ENCODE assay signal across 1 cellular context in the genomic region with DNA sequence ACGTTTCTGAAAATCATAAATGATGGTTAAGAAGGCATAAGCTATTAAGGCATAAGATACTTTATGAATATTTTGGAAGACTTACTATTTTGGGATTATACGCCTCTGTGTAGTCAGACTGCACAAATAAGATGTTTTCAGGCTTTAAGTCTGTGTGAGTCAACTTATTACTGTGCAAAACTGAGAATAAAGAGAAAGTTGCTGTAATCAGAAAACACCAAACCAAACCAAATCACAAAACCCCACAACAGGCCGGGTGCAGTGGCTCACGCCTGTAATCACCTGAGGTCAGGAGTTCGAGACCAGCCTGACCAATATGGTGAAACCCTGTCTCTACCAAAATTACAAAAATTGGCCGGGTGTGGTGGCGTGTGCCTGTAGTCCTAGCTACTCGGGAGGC.
TF ChIP-seq lines count a peak whose summit lies in the region.

No MANE protein-coding gene starts in this region.

TF ChIP-seq in GM12878, 131 proteins besides CTCF, POLR2A, EP300 and RAD21:
- TF ChIP-seq, protein P1, sequence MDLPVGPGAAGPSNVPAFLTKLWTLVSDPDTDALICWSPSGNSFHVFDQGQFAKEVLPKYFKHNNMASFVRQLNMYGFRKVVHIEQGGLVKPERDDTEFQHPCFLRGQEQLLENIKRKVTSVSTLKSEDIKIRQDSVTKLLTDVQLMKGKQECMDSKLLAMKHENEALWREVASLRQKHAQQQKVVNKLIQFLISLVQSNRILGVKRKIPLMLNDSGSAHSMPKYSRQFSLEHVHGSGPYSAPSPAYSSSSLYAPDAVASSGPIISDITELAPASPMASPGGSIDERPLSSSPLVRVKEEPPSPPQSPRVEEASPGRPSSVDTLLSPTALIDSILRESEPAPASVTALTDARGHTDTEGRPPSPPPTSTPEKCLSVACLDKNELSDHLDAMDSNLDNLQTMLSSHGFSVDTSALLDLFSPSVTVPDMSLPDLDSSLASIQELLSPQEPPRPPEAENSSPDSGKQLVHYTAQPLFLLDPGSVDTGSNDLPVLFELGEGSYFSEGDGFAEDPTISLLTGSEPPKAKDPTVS (IDR thresholded peaks at IDR 0.05; ENCODE audit: low read depth, low read length): no peak
- peak; percentile 44; the same call in 1 of the 2 replicates for TF ChIP-seq POLR2AphosphoS5 (IDR thresholded peaks at IDR 0.05; ENCODE audit: low read length)
